ENCODE assay signal across 27 cellular contexts in the genomic region with DNA sequence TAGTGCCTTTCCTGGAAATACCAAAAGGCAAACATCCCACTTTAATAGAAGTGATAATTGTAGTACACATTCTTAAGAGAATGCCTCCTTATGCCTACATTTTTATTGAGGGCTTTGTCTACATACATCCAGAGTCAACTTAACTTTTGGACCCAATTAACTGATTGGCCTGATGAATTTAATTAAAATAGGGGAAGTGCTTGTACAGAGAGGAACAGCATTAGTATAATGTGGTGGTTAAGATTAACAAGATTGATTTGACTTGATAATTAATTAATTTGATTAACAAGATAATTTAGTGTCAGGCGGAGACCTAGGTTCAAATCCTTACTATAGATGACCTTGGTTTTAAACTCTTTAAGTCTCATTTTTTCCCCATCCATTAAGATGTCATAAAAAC.
"Had no signal": no experiment of that assay in that cellular context is flagged by ENCODE, and none has a peak within 500 bp of the region (broad histone marks: within the 10 kb centered on the region; RNA-seq: fewer than 3 reads in every experiment).

No MANE protein-coding gene starts in this region.

- DNase-seq: effector CD8-positive, alpha-beta T cell; endodermal cell; foreskin keratinocyte; heart left ventricle; kidney; mesenchymal stem cell; midbrain; naive thymus-derived CD4-positive, alpha-beta T cell; sigmoid colon; stimulated activated CD4-positive, alpha-beta T cell treated with anti-CD3 and anti-CD28 coated beads, Interleukin-2, amount 100 ng/mL, for 24 hours; stimulated activated CD4-positive, alpha-beta T cell treated with anti-CD3 and anti-CD28 coated beads, Interleukin-4, amount 100 ng/mL, for 24 hours; stimulated activated naive CD4-positive, alpha-beta T cell treated with Interleukin-2 at 50 U/mL for 16 hours; stomach; substantia nigra; testis; transverse colon had no signal

- H3K9me3 ChIP-seq: gastroesophageal sphincter, heart left ventricle, sigmoid colon, stomach, testis, transverse colon, vagina had no signal

- H3K36me3 Mint-ChIP-seq: naive thymus-derived CD4-positive, alpha-beta T cell; stimulated activated effector memory CD8-positive, alpha-beta T cell treated with anti-CD3 and anti-CD28 coated beads, Interleukin-12 subunit alpha, Interleukin-12 subunit beta, amount 100 ng/mL, for 72 hours had no signal

- H3K27me3 ChIP-seq: foreskin keratinocyte, gastroesophageal sphincter, heart left ventricle, hepatocyte, neural progenitor cell, sigmoid colon, stomach, testis, transverse colon, vagina had no signal

- ATAC-seq: esophagus mucosa; foreskin keratinocyte; gastroesophageal sphincter; heart left ventricle; naive thymus-derived CD4-positive, alpha-beta T cell; stimulated activated effector memory CD8-positive, alpha-beta T cell treated with anti-CD3 and anti-CD28 coated beads, Interleukin-12 subunit alpha, Interleukin-12 subunit beta, amount 100 ng/mL, for 72 hours had no signal

- H3K36me3 ChIP-seq: gastroesophageal sphincter, heart left ventricle, neural progenitor cell, sigmoid colon, stomach, transverse colon, vagina had no signal

- H3K27me3 Mint-ChIP-seq: dendritic cell treated with granulocyte-macrophage colony-stimulating factor and Interleukin-4, amounts not matched to agents 40 ng/mL and 50 ng/mL, for 4 days had no signal

- H3K4me3 ChIP-seq: gastroesophageal sphincter, heart left ventricle, hepatocyte, neural progenitor cell, sigmoid colon, stomach, testis, transverse colon, vagina had no signal

- H3K9me3 Mint-ChIP-seq: dendritic cell treated with granulocyte-macrophage colony-stimulating factor and Interleukin-4, amounts not matched to agents 40 ng/mL and 50 ng/mL, for 4 days; endodermal cell; nephron; neural progenitor cell; stimulated activated effector memory CD8-positive, alpha-beta T cell treated with anti-CD3 and anti-CD28 coated beads, Interleukin-12 subunit alpha, Interleukin-12 subunit beta, amount 100 ng/mL, for 72 hours had no signal

- H3K4me3 Mint-ChIP-seq: dendritic cell treated with granulocyte-macrophage colony-stimulating factor and Interleukin-4, amounts not matched to agents 40 ng/mL and 50 ng/mL, for 4 days; endodermal cell; naive thymus-derived CD4-positive, alpha-beta T cell; nephron; neural progenitor cell; stimulated activated effector memory CD8-positive, alpha-beta T cell treated with anti-CD3 and anti-CD28 coated beads, Interleukin-12 subunit alpha, Interleukin-12 subunit beta, amount 100 ng/mL, for 72 hours had no signal

- H3K4me1 ChIP-seq: foreskin keratinocyte, neural progenitor cell, parathyroid adenoma had no signal

- H3K27ac Mint-ChIP-seq: dendritic cell treated with granulocyte-macrophage colony-stimulating factor and Interleukin-4, amounts not matched to agents 40 ng/mL and 50 ng/mL, for 4 days; endodermal cell; naive thymus-derived CD4-positive, alpha-beta T cell; neural progenitor cell; progenitor cell of endocrine pancreas; stimulated activated effector memory CD8-positive, alpha-beta T cell treated with anti-CD3 and anti-CD28 coated beads, Interleukin-12 subunit alpha, Interleukin-12 subunit beta, amount 100 ng/mL, for 72 hours had no signal

- H3K27ac ChIP-seq: epithelial cell of prostate, foreskin keratinocyte, hepatocyte, neural progenitor cell, parathyroid adenoma, testis, vagina had no signal
